ENCODE assay signal across 21 cellular contexts in genomic region chr10:32039745-32040144, GRCh38. TPM values are rescaled to one million over a fixed set of nuclear protein-coding genes. Genes with fewer than 3 reads are reported as not detected.
DNase-seq lines count a peak whose midpoint lies in the region; ATAC-seq and TF ChIP-seq lines count a peak whose summit lies in the region.
"Had no signal": no experiment of that assay in that cellular context is flagged by ENCODE, and none has a peak within 500 bp of the region (broad histone marks: within the 10 kb centered on the region; RNA-seq: fewer than 3 reads in every experiment).

No MANE protein-coding gene starts in this region.

- H3K4me3 ChIP-seq in mammary epithelial cell (replicated peaks in 1 of 3; ENCODE audit: insufficient read depth in 1 of 3, low read depth in 2 of 3, low read length in 3 of 3): no peak overlapping the region
- no peak overlapping the region for H3K4me3 ChIP-seq in breast epithelium
- H3K4me3 ChIP-seq in right cardiac atrium (ENCODE audit: low read length): no peak overlapping the region
- H3K4me3 ChIP-seq: HAP-1, skin epidermis had no signal

- H4K20me1 ChIP-seq in mammary epithelial cell (ENCODE audit: insufficient read depth, low read length): peaks cover 7% of the 10 kb centered on the region

- no peak for TF ChIP-seq POLR2A in breast epithelium (IDR thresholded peaks at IDR 0.05)

- H3K79me2 ChIP-seq in mammary epithelial cell (ENCODE audit: insufficient read depth, low read length): peaks cover 95% of the 10 kb centered on the region

- H3K4me3 Mint-ChIP-seq in T-cell: no peak overlapping the region
- H3K4me3 Mint-ChIP-seq: type B pancreatic cell had no signal

- POLR2A ChIA-PET in T-cell (lab: Charles Lee): no interaction called here

- H3K27me3 Mint-ChIP-seq in T-cell: no peaks in the 10 kb centered on the region
- H3K27me3 Mint-ChIP-seq: type B pancreatic cell had no signal

- peaks cover 37 to 50% (median 45%) of the 10 kb centered on the region in 3 donors for H3K4me1 Mint-ChIP-seq in T-cell

- H3K9me3 Mint-ChIP-seq in T-cell: no peaks in the 10 kb centered on the region
- H3K9me3 Mint-ChIP-seq: type B pancreatic cell had no signal

- H3K9ac ChIP-seq in mammary epithelial cell (ENCODE audit: insufficient read depth, low read length): peak overlapping the region; percentile 11

- no peak for TF ChIP-seq CTCF in mammary epithelial cell (conservative IDR thresholded peaks at IDR 0.05 in 1 of 2, IDR thresholded peaks at IDR 0.05 in 1 of 2; ENCODE audit: extremely low read depth in 1 of 2, insufficient read depth in 1 of 2, low read depth in 1 of 2, low read length in 2 of 2)
- TF ChIP-seq CTCF in breast epithelium (IDR thresholded peaks at IDR 0.05): no peak
- no peak for TF ChIP-seq CTCF in GM13976 (IDR thresholded peaks at IDR 0.05; ENCODE audit: borderline replicate concordance, control extremely low read depth, extremely low read depth, insufficient read depth, missing control alignments)

- CTCF ChIA-PET in mammary epithelial cell (lab: Charles Lee; ENCODE audit: low non-redundant PET): no interaction called here
- CTCF ChIA-PET in T-cell (lab: Charles Lee): no interaction called here

- H3K27ac ChIP-seq in mammary epithelial cell (ENCODE audit: insufficient read depth, low read depth, low read length): no peak overlapping the region
- no peak overlapping the region for H3K27ac ChIP-seq in breast epithelium
- H3K27ac ChIP-seq in right cardiac atrium (ENCODE audit: low read length): no peak overlapping the region
- H3K27ac ChIP-seq: skin epidermis, VCaP had no signal

- no peak for ATAC-seq in T-cell (replicated peaks in 1 of 4)
- peak; percentile 64 to 66 for ATAC-seq in right cardiac atrium
- ATAC-seq: SK-N-SH treated with all-trans-retinoic acid at 6 μM for 48 hours had no signal

- H3K4me1 ChIP-seq in mammary epithelial cell (ENCODE audit: insufficient read depth, low read length): no peaks in the 10 kb centered on the region
- no peaks in the 10 kb centered on the region for H3K4me1 ChIP-seq in breast epithelium
- peaks cover 11% of the 10 kb centered on the region for H3K4me1 ChIP-seq in right cardiac atrium (ENCODE audit: control insufficient read depth, insufficient read depth, low read length)

- DNase-seq in mammary epithelial cell (no peak), breast epithelium (ENCODE audit: low spot score in 2 of 2) (no peak), T-cell (no peak), right cardiac atrium (no peak), GM13976 (ENCODE audit: low spot score) (no peak), GM03348 (ENCODE audit: low spot score) (no peak)
- no peak for DNase-seq in activated CD4-positive, CD25-positive, alpha-beta regulatory T cell treated with anti-CD3 and anti-CD28 coated beads, Interleukin-2, amount 50 U/mL, for 72 hours
- no peak for DNase-seq in activated CD8-positive, alpha-beta memory T cell treated with anti-CD3 and anti-CD28 coated beads for 24 hours
- DNase-seq: activated CD4-positive, alpha-beta T cell treated with anti-CD3 and anti-CD28 coated beads, Interleukin-2, amount 50 U/mL, for 1 hour; C1 segment of cervical spinal cord; EL; erythroblast; foreskin fibroblast; hypothalamus; NCI-H1694; stimulated activated CD4-positive, alpha-beta T cell treated with anti-CD3 and anti-CD28 coated beads, Interleukin-1b, Interleukin-23, amount 100 ng/mL, for 48 hours had no signal

- peaks cover 49% of the 10 kb centered on the region for H3K36me3 Mint-ChIP-seq in T-cell

- H2AFZ ChIP-seq in mammary epithelial cell (ENCODE audit: low read depth, low read length): no peak overlapping the region

- no peaks in the 10 kb centered on the region for H3K27me3 ChIP-seq in mammary epithelial cell (ENCODE audit: insufficient read depth, low read length)
- no peaks in the 10 kb centered on the region for H3K27me3 ChIP-seq in breast epithelium
- H3K27me3 ChIP-seq in right cardiac atrium (ENCODE audit: control insufficient read depth, insufficient read depth): no peaks in the 10 kb centered on the region

- in situ Hi-C loops in mammary epithelial cell (cut with MboI; ENCODE audit: low sequenced_read_pairs in 2 of 2) (loop anchor here in 1 of 2 donors (25.0 kb wide), 1 partner anchor 298 kb away; the partner anchor contains the start of gene EPC1), GM13976 (cut with MboI; ENCODE audit: low sequenced_read_pairs, unreplicated experiment) (no loop called here)

- dilution Hi-C loops in mammary epithelial cell (cut with HindIII; ENCODE audit: low sequenced_read_pairs): no loop called here

- H3K9me3 ChIP-seq in mammary epithelial cell (replicated peaks; ENCODE audit: insufficient read depth, low read length) (no peaks in the 10 kb centered on the region), breast epithelium (no peaks in the 10 kb centered on the region), right cardiac atrium (ENCODE audit: control insufficient read depth, low read length) (no peaks in the 10 kb centered on the region)
- H3K9me3 ChIP-seq: HAP-1 had no signal

- intact Hi-C loops in mammary epithelial cell (cut with micrococcal nuclease) (no loop called here), breast epithelium (cut with DNase I; ENCODE audit: low total_unique reads) (no loop called here), right cardiac atrium (cut with DNase I) (no loop called here)

- WGBS in mammary epithelial cell (ENCODE audit: low coverage, missing lambda C conversion rate): 6% methylated on average over 1 of the region's 1 CpG
- WGBS in right cardiac atrium: 30% methylated on average over 1 of the region's 1 CpG

- no TSS peak for BruUV-seq in mammary epithelial cell (replicated peaks; lab: Mats Ljungman, UMichigan)

- peaks cover 52% of the 10 kb centered on the region for H3K36me3 ChIP-seq in mammary epithelial cell (ENCODE audit: insufficient read depth, low read length)
- H3K36me3 ChIP-seq in breast epithelium: peaks cover 4% of the 10 kb centered on the region

- H3K4me2 ChIP-seq in mammary epithelial cell (ENCODE audit: insufficient read depth, low read depth, low read length): no peak overlapping the region

- H3K27ac Mint-ChIP-seq in T-cell: peak overlapping the region; percentile 7 to 65
- H3K27ac Mint-ChIP-seq: type B pancreatic cell had no signal

RNA-seq across cellular contexts. Expression of gene KIF5B, which starts 16.5 kb away (rescaled TPM):
- total RNA-seq in mammary epithelial cell (100 to 1,000 TPM; 146 to 168 TPM), breast epithelium (100 to 1,000 TPM; 104 to 115 (median 108) TPM), T-cell (10 to 100 TPM; 42.3 to 51.9 (median 44.8) TPM), right cardiac atrium (100 to 1,000 TPM; 134 to 169 (median 144) TPM)
- polyA plus RNA-seq in mammary epithelial cell (50.3 TPM), right cardiac atrium (60.3 TPM)
- polyA minus RNA-seq in mammary epithelial cell: 62.2 TPM

Comparison
In these comparisons a context has a peak if more than half of its experiments do, and no peak if none do; other contexts are left out.
1. ATAC-seq: peak in right cardiac atrium (2 of 2); none in T-cell (0 of 4).